Comparison of ENCODE assay signal across 17 cellular contexts in genomic region chr3:160827516-160827915, GRCh38.
A peak's percentile ranks its signal among the peaks of the same experiment; 100 is the strongest.
DNase-seq lines count a peak whose midpoint lies in the region; ATAC-seq and TF ChIP-seq lines count a peak whose summit lies in the region.
"Had no signal": no experiment of that assay in that cellular context is flagged by ENCODE, and none has a peak within 500 bp of the region (broad histone marks: within the 10 kb centered on the region; RNA-seq: fewer than 3 reads in every experiment).

No MANE protein-coding gene starts in this region.

- H3K9ac ChIP-seq in SK-N-SH: no peak overlapping the region
- H3K9ac ChIP-seq: BLaER1 had no signal

- no peaks in the 10 kb centered on the region for H3K36me3 ChIP-seq in SK-N-SH (replicated peaks in 1 of 2; ENCODE audit: control insufficient read depth in 1 of 2, insufficient read depth in 2 of 2, low read length in 1 of 2)
- no peaks in the 10 kb centered on the region for H3K36me3 ChIP-seq in CD8-positive, alpha-beta T cell (ENCODE audit: insufficient read depth, low read length)
- H3K36me3 ChIP-seq: BLaER1 had no signal

- peaks cover 0 to 22% of the 10 kb centered on the region in 2 experiments; a peak in 2 of 4 replicates for H3K4me1 ChIP-seq in SK-N-SH (ENCODE audit: control insufficient read depth in 1 of 2, insufficient read depth in 2 of 2, low read depth in 1 of 2, low read length in 1 of 2)
- no peaks in the 10 kb centered on the region for H3K4me1 ChIP-seq in CD8-positive, alpha-beta T cell (ENCODE audit: insufficient read depth, low read length)
- H3K4me1 ChIP-seq: BLaER1 had no signal

- H3K9me3 Mint-ChIP-seq in glutamatergic neuron (ENCODE audit: unreplicated experiment): peaks cover 2% of the 10 kb centered on the region
- H3K9me3 Mint-ChIP-seq in CD8-positive, alpha-beta T cell: no peaks in the 10 kb centered on the region
- H3K9me3 Mint-ChIP-seq: CD8-positive, alpha-beta memory T cell; GM23338 had no signal

- WGBS in SK-N-SH (ENCODE audit: low lambda C conversion rate): 8% methylated on average over 1 of the region's 1 CpG

- H2AFZ ChIP-seq in SK-N-SH (ENCODE audit: low read depth): no peak overlapping the region
- H2AFZ ChIP-seq: GM23338 had no signal

- no peaks in the 10 kb centered on the region for H3K27me3 ChIP-seq in SK-N-SH (ENCODE audit: insufficient read depth)
- no peaks in the 10 kb centered on the region for H3K27me3 ChIP-seq in CD8-positive, alpha-beta T cell (ENCODE audit: insufficient read depth, low read length)
- H3K27me3 ChIP-seq: BLaER1 had no signal

- H3K79me2 ChIP-seq in SK-N-SH (ENCODE audit: insufficient read depth): no peaks in the 10 kb centered on the region

- H3K27me3 Mint-ChIP-seq in glutamatergic neuron (ENCODE audit: unreplicated experiment): peaks cover 5% of the 10 kb centered on the region
- H3K27me3 Mint-ChIP-seq in CD8-positive, alpha-beta T cell (ENCODE audit: low read depth): no peaks in the 10 kb centered on the region
- H3K27me3 Mint-ChIP-seq: B cell; CD4-positive, CD25-positive, alpha-beta regulatory T cell; CD8-positive, alpha-beta memory T cell had no signal

- peaks cover 40% of the 10 kb centered on the region for H3K4me1 Mint-ChIP-seq in glutamatergic neuron (ENCODE audit: low read depth, unreplicated experiment)
- H3K4me1 Mint-ChIP-seq in CD8-positive, alpha-beta T cell (ENCODE audit: low read depth): no peaks in the 10 kb centered on the region
- H3K4me1 Mint-ChIP-seq: B cell; CD4-positive, CD25-positive, alpha-beta regulatory T cell; CD8-positive, alpha-beta memory T cell had no signal

- peak overlapping the region in 1 of 2 experiments; percentile 86; a peak in 1 of 4 replicates for H3K27ac ChIP-seq in SK-N-SH (ENCODE audit: low read depth in 2 of 2, low read length in 1 of 2)
- H3K27ac ChIP-seq in CD8-positive, alpha-beta T cell (ENCODE audit: low read depth, low read length): no peak overlapping the region
- H3K27ac ChIP-seq: 22Rv1, BLaER1, C4-2B had no signal

- TF ChIP-seq RAD21 in SK-N-SH (IDR thresholded peaks at IDR 0.05; ENCODE audit: low read length): no peak

- CTCF ChIA-PET in SK-N-SH (lab: Yijun Ruan, JAX): no interaction called here
- CTCF ChIA-PET in CD8-positive, alpha-beta T cell (lab: Charles Lee): no interaction called here

- intact Hi-C loops in CD8-positive, alpha-beta T cell (cut with DNase I, micrococcal nuclease): no loop called here

- POLR2A ChIA-PET in SK-N-SH (lab: Yijun Ruan, JAX): no interaction called here
- POLR2A ChIA-PET in CD8-positive, alpha-beta T cell (lab: Charles Lee): no interaction called here

- no peak overlapping the region for H3K4me3 Mint-ChIP-seq in glutamatergic neuron (ENCODE audit: unreplicated experiment)
- H3K4me3 Mint-ChIP-seq in CD8-positive, alpha-beta T cell: no peak overlapping the region
- H3K4me3 Mint-ChIP-seq: B cell; CD4-positive, CD25-positive, alpha-beta regulatory T cell; CD8-positive, alpha-beta memory T cell; GM23338; H9 had no signal

- no peak overlapping the region for H3K4me3 ChIP-seq in SK-N-SH (ENCODE audit: low read depth in 2 of 2, low read length in 1 of 2)
- no peak overlapping the region for H3K4me3 ChIP-seq in CD8-positive, alpha-beta T cell (ENCODE audit: low read depth, low read length)
- H3K4me3 ChIP-seq: BLaER1, GM23338 had no signal

- no peaks in the 10 kb centered on the region for H3K9me3 ChIP-seq in SK-N-SH
- no peaks in the 10 kb centered on the region for H3K9me3 ChIP-seq in CD8-positive, alpha-beta T cell (ENCODE audit: low read length)
- H3K9me3 ChIP-seq: BLaER1 had no signal

- no peak for TF ChIP-seq CTCF in SK-N-SH (IDR thresholded peaks at IDR 0.05)
- no peak for TF ChIP-seq CTCF in glutamatergic neuron (IDR thresholded peaks at IDR 0.05; ENCODE audit: partially characterized antibody, unreplicated experiment)
- no peak for TF ChIP-seq CTCF in CD8-positive, alpha-beta T cell (IDR thresholded peaks at IDR 0.05)

- H3K27ac Mint-ChIP-seq in glutamatergic neuron (ENCODE audit: unreplicated experiment): peak overlapping the region; percentile 11
- no peak overlapping the region for H3K27ac Mint-ChIP-seq in CD8-positive, alpha-beta T cell
- H3K27ac Mint-ChIP-seq: B cell; CD4-positive, CD25-positive, alpha-beta regulatory T cell; CD8-positive, alpha-beta memory T cell had no signal

- no peaks in the 10 kb centered on the region for H3F3A ChIP-seq in SK-N-SH (replicated peaks; ENCODE audit: insufficient read depth)

- H4K20me1 ChIP-seq in SK-N-SH (ENCODE audit: insufficient read depth): no peaks in the 10 kb centered on the region

- no peak; a peak in 1 of 4 replicates for TF ChIP-seq EP300 in SK-N-SH (IDR thresholded peaks at IDR 0.05; ENCODE audit: borderline replicate concordance in 1 of 2, low read depth in 1 of 2, low read length in 1 of 2)

- DNase-seq in DMS 273 (lab: John Stamatoyannopoulos, UW; ENCODE audit: unreplicated experiment) (peak; percentile 35), DMS 273 treated with DMSO at 0.1 percent for 48 hours (lab: John Stamatoyannopoulos, UW) (no peak), SK-N-SH (peak; percentile 10), glutamatergic neuron (no peak)
- DNase-seq in CD8-positive, alpha-beta T cell: no peak
- DNase-seq: CD4-positive, CD25-positive, alpha-beta regulatory T cell; CD8-positive, alpha-beta memory T cell; DMS153; DND-41; H9 had no signal

- H3K9me2 ChIP-seq in SK-N-SH: no peaks in the 10 kb centered on the region

- ATAC-seq in CD8-positive, alpha-beta T cell: no peak
- ATAC-seq in GM19351 (IDR thresholded peaks at IDR 0.05; ENCODE audit: unreplicated experiment): no peak
- ATAC-seq: GM23338, HCT116 had no signal

- H3K36me3 Mint-ChIP-seq in glutamatergic neuron (ENCODE audit: unreplicated experiment): peaks cover 4% of the 10 kb centered on the region
- H3K36me3 Mint-ChIP-seq in CD8-positive, alpha-beta T cell: no peaks in the 10 kb centered on the region
- H3K36me3 Mint-ChIP-seq: CD4-positive, CD25-positive, alpha-beta regulatory T cell; CD8-positive, alpha-beta memory T cell had no signal

- H3K4me2 ChIP-seq in SK-N-SH: no peak overlapping the region
- H3K4me2 ChIP-seq: BLaER1, GM23338 had no signal

TF ChIP-seq in SK-N-SH, 30 proteins besides CTCF, POLR2A, EP300 and RAD21:
- TF ChIP-seq GATA2 (CRISPR knock-in tag; IDR thresholded peaks at IDR 0.05): peak; percentile 20; the same call in 1 of the 2 replicates
- no peak for TF ChIP-seq REST (IDR thresholded peaks at IDR 0.05; ENCODE audit: low read depth, low read length)
- peak; percentile 84 for TF ChIP-seq RCOR1 (IDR thresholded peaks at IDR 0.05; ENCODE audit: low read length)
- peak; percentile 38; the same call in 1 of the 2 replicates for TF ChIP-seq MXI1 (IDR thresholded peaks at IDR 0.05; ENCODE audit: low read depth, low read length)
TF ChIP-seq in SK-N-SH: peak in this region for 3.

Comparison
In these comparisons a context has a peak if more than half of its experiments do, and no peak if none do; other contexts are left out.
1. DNase-seq: peak in DMS 273 (single experiment) and SK-N-SH (single experiment); none in DMS 273 treated with DMSO at 0.1 percent for 48 hours (single experiment), glutamatergic neuron (single experiment) and CD8-positive, alpha-beta T cell (0 of 7).